Comparison of ENCODE assay signal across 8 cellular contexts in genomic region chr20:60211618-60212463, GRCh38.
"Had no signal": no experiment of that assay in that cellular context is flagged by ENCODE, and none has a peak within 500 bp of the region (broad histone marks: within the 10 kb centered on the region; RNA-seq: fewer than 3 reads in every experiment).

No MANE protein-coding gene starts in this region.

- H3K4me3 ChIP-seq: body of pancreas, colonic mucosa, ovary had no signal

- ATAC-seq: activated CD4-positive, CD25-positive, alpha-beta regulatory T cell treated with anti-CD3 and anti-CD28 coated beads, Interleukin-2, amount 50 U/mL, for 24 hours; body of pancreas had no signal

- H3K4me3 Mint-ChIP-seq: activated naive CD8-positive, alpha-beta T cell treated with anti-CD3 and anti-CD28 coated beads for 36 hours; activated T-helper 1 cell treated with anti-CD3 and anti-CD28 coated beads, Interleukin-12 subunit alpha, Interleukin-12 subunit beta, Interleukin-2, Interleukin-4 antibody, amounts not matched to agents 30 ng/mL and 10 ng/mL and 1 ng/mL, durations not matched to agents 14 hours and 24 hours and 36 hours; nephron progenitor cell; stimulated activated effector memory CD8-positive, alpha-beta T cell treated with anti-CD3 and anti-CD28 coated beads, Interleukin-12 subunit alpha, Interleukin-12 subunit beta, amount 100 ng/mL, for 72 hours had no signal

- H3K4me1 Mint-ChIP-seq: stimulated activated effector memory CD8-positive, alpha-beta T cell treated with anti-CD3 and anti-CD28 coated beads, Interleukin-12 subunit alpha, Interleukin-12 subunit beta, amount 100 ng/mL, for 72 hours had no signal

- H3K4me1 ChIP-seq: body of pancreas, colonic mucosa had no signal

- H3K36me3 ChIP-seq: colonic mucosa, ovary had no signal

- H3K36me3 Mint-ChIP-seq: activated naive CD8-positive, alpha-beta T cell treated with anti-CD3 and anti-CD28 coated beads for 36 hours; stimulated activated effector memory CD8-positive, alpha-beta T cell treated with anti-CD3 and anti-CD28 coated beads, Interleukin-12 subunit alpha, Interleukin-12 subunit beta, amount 100 ng/mL, for 72 hours had no signal

- H3K9me3 ChIP-seq: body of pancreas, colonic mucosa, ovary had no signal

- H3K9me3 Mint-ChIP-seq: activated naive CD8-positive, alpha-beta T cell treated with anti-CD3 and anti-CD28 coated beads for 36 hours; activated T-helper 1 cell treated with anti-CD3 and anti-CD28 coated beads, Interleukin-12 subunit alpha, Interleukin-12 subunit beta, Interleukin-2, Interleukin-4 antibody, amounts not matched to agents 30 ng/mL and 10 ng/mL and 1 ng/mL, durations not matched to agents 14 hours and 24 hours and 36 hours; nephron progenitor cell; stimulated activated effector memory CD8-positive, alpha-beta T cell treated with anti-CD3 and anti-CD28 coated beads, Interleukin-12 subunit alpha, Interleukin-12 subunit beta, amount 100 ng/mL, for 72 hours had no signal

- H3K27ac Mint-ChIP-seq: activated naive CD8-positive, alpha-beta T cell treated with anti-CD3 and anti-CD28 coated beads for 36 hours; activated T-helper 1 cell treated with anti-CD3 and anti-CD28 coated beads, Interleukin-12 subunit alpha, Interleukin-12 subunit beta, Interleukin-2, Interleukin-4 antibody, amounts not matched to agents 30 ng/mL and 10 ng/mL and 1 ng/mL, durations not matched to agents 14 hours and 24 hours and 36 hours; nephron progenitor cell; stimulated activated effector memory CD8-positive, alpha-beta T cell treated with anti-CD3 and anti-CD28 coated beads, Interleukin-12 subunit alpha, Interleukin-12 subunit beta, amount 100 ng/mL, for 72 hours had no signal

- H3K27me3 ChIP-seq: body of pancreas, colonic mucosa, ovary had no signal

- H3K27ac ChIP-seq: body of pancreas, colonic mucosa, ovary had no signal
